ENCODE assay signal across 8 cellular contexts in the genomic region with DNA sequence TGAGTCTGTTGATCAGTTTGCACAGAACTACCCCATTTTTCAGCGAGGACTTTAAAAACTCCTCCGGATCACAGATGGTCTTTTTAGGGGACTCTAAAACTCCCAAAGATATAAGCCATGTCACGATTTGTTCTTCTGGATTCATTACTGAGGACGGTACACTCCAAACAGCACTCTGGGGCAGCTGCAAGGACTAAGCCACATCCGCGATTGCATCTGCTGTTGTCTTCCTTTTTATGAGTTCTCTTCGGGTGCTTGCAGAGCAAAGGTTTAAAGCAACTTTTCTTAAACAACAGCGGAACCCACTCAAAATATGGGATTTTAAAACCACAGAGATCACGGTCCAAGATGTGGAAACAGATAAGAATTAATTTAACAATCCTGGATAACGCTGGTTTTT. TPM values are rescaled to one million over a fixed set of nuclear protein-coding genes. Genes with fewer than 3 reads are reported as not detected.
A peak's percentile ranks its signal among the peaks of the same experiment; 100 is the strongest.
DNase-seq lines count a peak whose midpoint lies in the region; ATAC-seq, FAIRE-seq and TF ChIP-seq lines count a peak whose summit lies in the region.

A gene with protein sequence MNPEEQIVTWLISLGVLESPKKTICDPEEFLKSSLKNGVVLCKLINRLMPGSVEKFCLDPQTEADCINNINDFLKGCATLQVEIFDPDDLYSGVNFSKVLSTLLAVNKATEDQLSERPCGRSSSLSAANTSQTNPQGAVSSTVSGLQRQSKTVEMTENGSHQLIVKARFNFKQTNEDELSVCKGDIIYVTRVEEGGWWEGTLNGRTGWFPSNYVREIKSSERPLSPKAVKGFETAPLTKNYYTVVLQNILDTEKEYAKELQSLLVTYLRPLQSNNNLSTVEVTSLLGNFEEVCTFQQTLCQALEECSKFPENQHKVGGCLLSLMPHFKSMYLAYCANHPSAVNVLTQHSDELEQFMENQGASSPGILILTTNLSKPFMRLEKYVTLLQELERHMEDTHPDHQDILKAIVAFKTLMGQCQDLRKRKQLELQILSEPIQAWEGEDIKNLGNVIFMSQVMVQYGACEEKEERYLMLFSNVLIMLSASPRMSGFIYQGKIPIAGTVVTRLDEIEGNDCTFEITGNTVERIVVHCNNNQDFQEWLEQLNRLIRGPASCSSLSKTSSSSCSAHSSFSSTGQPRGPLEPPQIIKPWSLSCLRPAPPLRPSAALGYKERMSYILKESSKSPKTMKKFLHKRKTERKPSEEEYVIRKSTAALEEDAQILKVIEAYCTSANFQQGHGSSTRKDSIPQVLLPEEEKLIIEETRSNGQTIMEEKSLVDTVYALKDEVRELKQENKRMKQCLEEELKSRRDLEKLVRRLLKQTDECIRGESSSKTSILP (minus strand): TSS at position 195 of the 400 bp plus-strand sequence. CDS start 50 bp downstream, at position 145.

- H3K9me3 ChIP-seq in vagina, result no peaks in the 10 kb centered on the region

- H3K27ac ChIP-seq in vagina, result peak within 1 kb of the TSS; percentile 21

- TF ChIP-seq POLR2A in GM18505 (IDR thresholded peaks at IDR 0.05; ENCODE audit: borderline replicate concordance, extremely low read depth, insufficient read depth, insufficient read length) (peak; percentile 38), vagina (IDR thresholded peaks at IDR 0.05) (no peak)

- no peak for TF ChIP-seq CTCF in vagina (IDR thresholded peaks at IDR 0.05)

- POLR2A ChIA-PET in activated CD8-positive, alpha-beta memory T cell treated with anti-CD3 and anti-CD28 coated beads for 36 hours (lab: Charles Lee), result interaction anchor here (2.2 kb wide), 1 partner anchor 13 kb away, joined by 7 read pairs; no protein-coding TSS in a partner anchor

- no peak for ATAC-seq in GM18505 (IDR thresholded peaks at IDR 0.05; ENCODE audit: unreplicated experiment)
- ATAC-seq in HG03460 (IDR thresholded peaks at IDR 0.05; ENCODE audit: unreplicated experiment), result peak; percentile 57
- ATAC-seq in HG03139 (IDR thresholded peaks at IDR 0.05; ENCODE audit: unreplicated experiment), result no peak

- H3K27me3 ChIP-seq in vagina, result no peaks in the 10 kb centered on the region

- H3K4me3 ChIP-seq in vagina, result peak within 1 kb of the TSS; percentile 28 to 33

- no peaks in the 10 kb centered on the region for H3K36me3 ChIP-seq in vagina

- peaks cover 5% of the 10 kb centered on the region for H3K4me1 ChIP-seq in vagina

- CTCF ChIA-PET in activated CD8-positive, alpha-beta memory T cell treated with anti-CD3 and anti-CD28 coated beads for 36 hours (lab: Charles Lee), result no interaction called here

- peak; percentile 2 for DNase-seq in left kidney (ENCODE audit: low read depth, low spot score)
- DNase-seq in vagina (ENCODE audit: extremely low spot score in 2 of 2), result no peak
- no peak for DNase-seq in urothelium cell line (ENCODE audit: low spot score)
- DNase-seq in ecto neural progenitor cell (ENCODE audit: low spot score), result no peak

- FAIRE-seq in urothelium cell line (lab: Jason Lieb, UNC), result no peak

- intact Hi-C loops in vagina (cut with DNase I), result no loop called here

RNA-seq across cellular contexts. Expression of the gene that starts here (rescaled TPM):
- 10 to 100 TPM; 30.9 to 31.4 TPM for total RNA-seq in activated CD8-positive, alpha-beta memory T cell treated with anti-CD3 and anti-CD28 coated beads for 36 hours
- total RNA-seq in vagina, result 16.2 TPM
